In genomic region chr13:27168870-27169525, GRCh38 we compare ENCODE assay signal across 10 cellular contexts. TPM values are rescaled to one million over a fixed set of nuclear protein-coding genes. Genes with fewer than 3 reads are reported as not detected.
DNase-seq lines count a peak whose midpoint lies in the region; ATAC-seq and TF ChIP-seq lines count a peak whose summit lies in the region.
"Had no signal": no experiment of that assay in that cellular context is flagged by ENCODE, and none has a peak within 500 bp of the region (broad histone marks: within the 10 kb centered on the region; RNA-seq: fewer than 3 reads in every experiment).

No MANE protein-coding gene starts in this region.

- peak overlapping the region; percentile 97 for H3K4me3 Mint-ChIP-seq in activated naive CD4-positive, alpha-beta T cell treated with anti-CD3 and anti-CD28 coated beads, Interleukin-2, amount 50 U/mL, for 24 hours
- no peak overlapping the region for H3K4me3 Mint-ChIP-seq in activated naive CD4-positive, alpha-beta T cell treated with anti-CD3 and anti-CD28 coated beads for 36 hours
- peak overlapping the region; percentile 31 for H3K4me3 Mint-ChIP-seq in activated naive CD8-positive, alpha-beta T cell treated with anti-CD3 and anti-CD28 coated beads, Interleukin-2, amount 10 ng/mL, durations not matched to agents 7 days and 5 days

- in situ Hi-C loops in GM13976 (cut with MboI; ENCODE audit: low sequenced_read_pairs, unreplicated experiment) = no loop called here

- 67% methylated on average over 6 of the region's 6 CpGs for WGBS in liver
- WGBS in upper lobe of left lung, 2 donors = 25 to 36% methylated on average over 6 of the region's 6 CpGs

- no peak for TF ChIP-seq POLR2A in upper lobe of left lung (IDR thresholded peaks at IDR 0.05)

- TF ChIP-seq CTCF in liver (IDR thresholded peaks at IDR 0.05; ENCODE audit: low read depth, low read length, missing input control) = no peak
- no peak for TF ChIP-seq CTCF in upper lobe of left lung (IDR thresholded peaks at IDR 0.05)
- no peak for TF ChIP-seq CTCF in GM13976 (IDR thresholded peaks at IDR 0.05; ENCODE audit: borderline replicate concordance, control extremely low read depth, extremely low read depth, insufficient read depth, missing control alignments)

- intact Hi-C loops in activated naive CD4-positive, alpha-beta T cell treated with anti-CD3 and anti-CD28 coated beads for 36 hours (cut with micrococcal nuclease) = loop anchor here (10.0 kb wide), 1 partner anchor 54 kb away; no protein-coding TSS in a partner anchor

- peak overlapping the region; percentile 2 to 8 for H3K27ac ChIP-seq in liver (ENCODE audit: low read depth in 1 of 2, low read length in 2 of 2)
- peak overlapping the region; percentile 15 to 99 (median 24) for H3K27ac ChIP-seq in upper lobe of left lung

- no peaks in the 10 kb centered on the region for H3K36me3 Mint-ChIP-seq in activated naive CD4-positive, alpha-beta T cell treated with anti-CD3 and anti-CD28 coated beads, Interleukin-2, amount 50 U/mL, for 24 hours
- H3K36me3 Mint-ChIP-seq in activated naive CD4-positive, alpha-beta T cell treated with anti-CD3 and anti-CD28 coated beads for 36 hours (ENCODE audit: low read depth) = no peaks in the 10 kb centered on the region
- H3K36me3 Mint-ChIP-seq in activated naive CD8-positive, alpha-beta T cell treated with anti-CD3 and anti-CD28 coated beads, Interleukin-2, amount 10 ng/mL, durations not matched to agents 7 days and 5 days = peaks cover 6% of the 10 kb centered on the region

- POLR2A ChIA-PET in activated naive CD8-positive, alpha-beta T cell treated with anti-CD3 and anti-CD28 coated beads, Interleukin-2, amount 10 ng/mL, durations not matched to agents 7 days and 5 days (lab: Charles Lee) = interaction anchor here (1.3 kb wide), 1 partner anchor 38 kb away, joined by 3 read pairs; no protein-coding TSS in a partner anchor

- no peak for TF ChIP-seq RAD21 in liver (IDR thresholded peaks at IDR 0.05)

- ATAC-seq in activated naive CD8-positive, alpha-beta T cell treated with anti-CD3 and anti-CD28 coated beads, Interleukin-2, amount 10 ng/mL, durations not matched to agents 7 days and 5 days (ENCODE audit: low read depth) = no peak
- ATAC-seq in upper lobe of left lung (ENCODE audit: low FRiP score in 2 of 2) = no peak
- ATAC-seq: right cardiac atrium had no signal

- H3K36me3 ChIP-seq in liver (ENCODE audit: control insufficient read depth in 4 of 4, insufficient read depth in 3 of 4, low read depth in 1 of 4, low read length in 3 of 4) (no peaks in the 10 kb centered on the region), upper lobe of left lung (no peaks in the 10 kb centered on the region)

- H3K9me3 ChIP-seq in liver (ENCODE audit: control insufficient read depth in 4 of 4, low read length in 3 of 4) = no peaks in the 10 kb centered on the region
- no peaks in the 10 kb centered on the region for H3K9me3 ChIP-seq in upper lobe of left lung

- H3K27ac Mint-ChIP-seq in activated naive CD4-positive, alpha-beta T cell treated with anti-CD3 and anti-CD28 coated beads, Interleukin-2, amount 50 U/mL, for 24 hours = peak overlapping the region; percentile 72
- H3K27ac Mint-ChIP-seq in activated naive CD4-positive, alpha-beta T cell treated with anti-CD3 and anti-CD28 coated beads for 36 hours = no peak overlapping the region
- H3K27ac Mint-ChIP-seq in activated naive CD8-positive, alpha-beta T cell treated with anti-CD3 and anti-CD28 coated beads, Interleukin-2, amount 10 ng/mL, durations not matched to agents 7 days and 5 days = no peak overlapping the region

- TF ChIP-seq EP300 in upper lobe of left lung (IDR thresholded peaks at IDR 0.05) = no peak

- H3K9ac ChIP-seq in liver (ENCODE audit: low read depth in 1 of 2, low read length in 2 of 2) = no peak overlapping the region

- no peaks in the 10 kb centered on the region for H3K9me3 Mint-ChIP-seq in activated naive CD4-positive, alpha-beta T cell treated with anti-CD3 and anti-CD28 coated beads, Interleukin-2, amount 50 U/mL, for 24 hours
- H3K9me3 Mint-ChIP-seq in activated naive CD4-positive, alpha-beta T cell treated with anti-CD3 and anti-CD28 coated beads for 36 hours = no peaks in the 10 kb centered on the region
- H3K9me3 Mint-ChIP-seq in activated naive CD8-positive, alpha-beta T cell treated with anti-CD3 and anti-CD28 coated beads, Interleukin-2, amount 10 ng/mL, durations not matched to agents 7 days and 5 days = no peaks in the 10 kb centered on the region

- H3K27me3 ChIP-seq in liver (ENCODE audit: control insufficient read depth in 4 of 4, insufficient read depth in 4 of 4, low read length in 3 of 4) (no peaks in the 10 kb centered on the region), upper lobe of left lung (no peaks in the 10 kb centered on the region)

- H3K27me3 Mint-ChIP-seq in activated naive CD4-positive, alpha-beta T cell treated with anti-CD3 and anti-CD28 coated beads, Interleukin-2, amount 50 U/mL, for 24 hours = no peaks in the 10 kb centered on the region
- no peaks in the 10 kb centered on the region for H3K27me3 Mint-ChIP-seq in activated naive CD4-positive, alpha-beta T cell treated with anti-CD3 and anti-CD28 coated beads for 36 hours (ENCODE audit: low read depth)
- no peaks in the 10 kb centered on the region for H3K27me3 Mint-ChIP-seq in activated naive CD8-positive, alpha-beta T cell treated with anti-CD3 and anti-CD28 coated beads, Interleukin-2, amount 10 ng/mL, durations not matched to agents 7 days and 5 days

- H3K4me1 Mint-ChIP-seq in activated naive CD4-positive, alpha-beta T cell treated with anti-CD3 and anti-CD28 coated beads, Interleukin-2, amount 50 U/mL, for 24 hours = peaks cover 73% of the 10 kb centered on the region
- H3K4me1 Mint-ChIP-seq in activated naive CD4-positive, alpha-beta T cell treated with anti-CD3 and anti-CD28 coated beads for 36 hours (ENCODE audit: low read depth) = peaks cover 60% of the 10 kb centered on the region
- peaks cover 41% of the 10 kb centered on the region for H3K4me1 Mint-ChIP-seq in activated naive CD8-positive, alpha-beta T cell treated with anti-CD3 and anti-CD28 coated beads, Interleukin-2, amount 10 ng/mL, durations not matched to agents 7 days and 5 days

- no peak for DNase-seq in activated naive CD4-positive, alpha-beta T cell treated with anti-CD3 and anti-CD28 coated beads for 36 hours
- no peak for DNase-seq in activated naive CD8-positive, alpha-beta T cell treated with anti-CD3 and anti-CD28 coated beads, Interleukin-2, amount 10 ng/mL, durations not matched to agents 7 days and 5 days
- DNase-seq in upper lobe of left lung = no peak
- no peak for DNase-seq in GM13976 (ENCODE audit: low spot score)
- no peak for DNase-seq in NCI-H345 (lab: John Stamatoyannopoulos, UW)
- no peak for DNase-seq in NOMO-1 treated with dmso at 0.1 percent for 144 hours (lab: John Stamatoyannopoulos, UW; ENCODE audit: unreplicated experiment)
- DNase-seq: NCI-H1092 treated with DMSO at 0.1 percent for 48 hours, right cardiac atrium had no signal

- H3K4me3 ChIP-seq in liver (ENCODE audit: low read depth in 1 of 3, low read length in 3 of 3) = no peak overlapping the region
- H3K4me3 ChIP-seq in upper lobe of left lung = peak overlapping the region in 1 of 4 donors; percentile 20

- H3K4me1 ChIP-seq in liver (ENCODE audit: control insufficient read depth in 4 of 4, insufficient read depth in 4 of 4, low read length in 3 of 4) (peaks cover 0 to 33% (median 20%) of the 10 kb centered on the region in 4 donors), upper lobe of left lung (peaks cover 43 to 51% (median 47%) of the 10 kb centered on the region in 4 donors)

- CTCF ChIA-PET in activated naive CD4-positive, alpha-beta T cell treated with anti-CD3 and anti-CD28 coated beads for 36 hours (lab: Charles Lee) = interaction anchor here (1.0 to 1.8 kb wide), 2 partner anchors 38 to 184 kb away, joined by 3 to 5 read pairs; no protein-coding TSS in a partner anchor

TF ChIP-seq in liver, 16 proteins besides CTCF, POLR2A, EP300 and RAD21 (continues in another document):
- TF ChIP-seq REST (IDR thresholded peaks at IDR 0.05) (no peak), ATF3 (IDR thresholded peaks at IDR 0.05) (no peak), RXRA (IDR thresholded peaks at IDR 0.05) (no peak), FOXA2 (IDR thresholded peaks at IDR 0.05) (no peak), GABPA (IDR thresholded peaks at IDR 0.05 in 1 of 2, conservative IDR thresholded peaks at IDR 0.05 in 1 of 2) (no peak), TAF1 (conservative IDR thresholded peaks at IDR 0.05) (no peak), SP1 (IDR thresholded peaks at IDR 0.05) (no peak), HNF4A (conservative IDR thresholded peaks at IDR 0.05) (no peak)

RNA-seq across cellular contexts. Expression of gene USP12, which starts 2.6 kb away (rescaled TPM):
- 10 to 100 TPM; 27.1 to 28.4 TPM for total RNA-seq in activated naive CD4-positive, alpha-beta T cell treated with anti-CD3 and anti-CD28 coated beads for 36 hours
- 10 to 100 TPM; 21.4 to 23.9 TPM for total RNA-seq in activated naive CD8-positive, alpha-beta T cell treated with anti-CD3 and anti-CD28 coated beads, Interleukin-2, amount 10 ng/mL, durations not matched to agents 7 days and 5 days
- 10 to 100 TPM; 17.2 to 43.7 TPM for total RNA-seq in liver
- 1 to 10 TPM; 5.7 to 6.6 TPM for polyA plus RNA-seq in liver
- total RNA-seq in upper lobe of left lung = 10 to 100 TPM; 11.9 to 78.8 (median 30.5) TPM
